24 cellular contexts compared by ENCODE assay signal in the genomic region with DNA sequence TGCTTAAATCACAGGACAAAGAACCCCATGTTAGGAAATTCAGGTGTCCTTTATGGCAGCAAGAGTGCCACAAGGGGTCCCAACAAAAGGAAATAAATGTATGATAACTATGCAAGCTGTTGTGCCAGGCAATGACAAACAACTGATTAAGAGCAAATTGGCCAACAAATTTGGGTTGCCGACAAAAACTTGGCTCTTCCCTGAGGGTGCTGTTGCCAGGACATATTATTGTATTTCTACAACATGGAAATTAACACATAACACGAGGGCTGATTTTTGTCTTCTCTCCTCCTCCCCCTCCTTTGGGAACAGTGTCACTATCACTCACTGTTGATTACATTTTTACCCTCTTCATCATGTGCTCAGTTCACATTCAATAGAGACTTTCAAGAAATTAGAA.
"Had no signal": no experiment of that assay in that cellular context is flagged by ENCODE, and none has a peak within 500 bp of the region (broad histone marks: within the 10 kb centered on the region; RNA-seq: fewer than 3 reads in every experiment).

No MANE protein-coding gene starts in this region.

- H3K27ac ChIP-seq: adrenal gland, body of pancreas, PC-9, RWPE1, WERI-Rb-1 had no signal

- DNase-seq: activated CD4-positive, alpha-beta T cell treated with anti-CD3 and anti-CD28 coated beads, Interleukin-2, amount 10 ng/mL, durations not matched to agents 24 days and 14 days; activated CD4-positive, alpha-beta T cell treated with anti-CD3 and anti-CD28 coated beads, Interleukin-2, amount 50 U/mL, for 4 hours; activated CD8-positive, alpha-beta T cell treated with anti-CD3 and anti-CD28 coated beads, Interleukin-2, amount 10 ng/mL, durations not matched to agents 7 days and 5 days; activated gamma-delta T cell treated with Interleukin-2 at 50 U/mL for 16 hours; activated naive CD4-positive, alpha-beta T cell treated with anti-CD3 and anti-CD28 coated beads for 36 hours; activated T-cell treated with anti-CD3 and anti-CD28 coated beads, Interleukin-2, amount 50 U/mL, for 24 hours; adrenal gland; body of pancreas; central memory CD4-positive, alpha-beta T cell; NCI-H1048; NCI-H1417; NCI-H146; NCI-H187; NCI-H2029 treated with DMSO at 0.1 percent for 48 hours; NCI-H226; NCI-H446 treated with DMSO at 0.1 percent for 48 hours; NCI-H524; PC-9; SIG-M5; T-cell; T-helper 2 cell; T-helper 9 cell; WERI-Rb-1 had no signal
